1 cellular context compared by ENCODE assay signal in genomic region chr3:10377148-10377725, GRCh38.
TF ChIP-seq lines count a peak whose summit lies in the region.

No MANE protein-coding gene starts in this region.

TF ChIP-seq in HepG2, 621 proteins besides CTCF, POLR2A, EP300 and RAD21:
- no peak for TF ChIP-seq ZNF629 (CRISPR knock-in tag; conservative IDR thresholded peaks at IDR 0.05)
- TF ChIP-seq ISX (CRISPR knock-in tag; conservative IDR thresholded peaks at IDR 0.05) = no peak
- no peak for TF ChIP-seq HMGXB3 (CRISPR knock-in tag; IDR thresholded peaks at IDR 0.05; ENCODE audit: borderline replicate concordance)
- TF ChIP-seq ZNF558 (CRISPR knock-in tag; IDR thresholded peaks at IDR 0.05; ENCODE audit: borderline replicate concordance) = no peak
- TF ChIP-seq NPAS2 (CRISPR knock-in tag; IDR thresholded peaks at IDR 0.05; ENCODE audit: borderline replicate concordance) = no peak
- no peak for TF ChIP-seq ZC3H13 (CRISPR knock-in tag; IDR thresholded peaks at IDR 0.05)
- no peak for TF ChIP-seq ZEB1 (IDR thresholded peaks at IDR 0.05; ENCODE audit: insufficient replicate concordance, low read depth)
- TF ChIP-seq ZBTB20 (CRISPR knock-in tag; IDR thresholded peaks at IDR 0.05; ENCODE audit: borderline replicate concordance, low read depth) = no peak
- no peak for TF ChIP-seq MTA3 (CRISPR knock-in tag; IDR thresholded peaks at IDR 0.05)
- no peak for TF ChIP-seq RERE (CRISPR knock-in tag; IDR thresholded peaks at IDR 0.05; ENCODE audit: low read depth)
- TF ChIP-seq ZNF33B (CRISPR knock-in tag; IDR thresholded peaks at IDR 0.05) = no peak
- TF ChIP-seq KDM5A (IDR thresholded peaks at IDR 0.05; ENCODE audit: borderline replicate concordance, low read length) = no peak
- no peak for TF ChIP-seq ZNF20 (CRISPR knock-in tag; IDR thresholded peaks at IDR 0.05)
TF ChIP-seq in HepG2: peak in this region for 0.
